Comparison of ENCODE assay signal across 8 cellular contexts in the genomic region with DNA sequence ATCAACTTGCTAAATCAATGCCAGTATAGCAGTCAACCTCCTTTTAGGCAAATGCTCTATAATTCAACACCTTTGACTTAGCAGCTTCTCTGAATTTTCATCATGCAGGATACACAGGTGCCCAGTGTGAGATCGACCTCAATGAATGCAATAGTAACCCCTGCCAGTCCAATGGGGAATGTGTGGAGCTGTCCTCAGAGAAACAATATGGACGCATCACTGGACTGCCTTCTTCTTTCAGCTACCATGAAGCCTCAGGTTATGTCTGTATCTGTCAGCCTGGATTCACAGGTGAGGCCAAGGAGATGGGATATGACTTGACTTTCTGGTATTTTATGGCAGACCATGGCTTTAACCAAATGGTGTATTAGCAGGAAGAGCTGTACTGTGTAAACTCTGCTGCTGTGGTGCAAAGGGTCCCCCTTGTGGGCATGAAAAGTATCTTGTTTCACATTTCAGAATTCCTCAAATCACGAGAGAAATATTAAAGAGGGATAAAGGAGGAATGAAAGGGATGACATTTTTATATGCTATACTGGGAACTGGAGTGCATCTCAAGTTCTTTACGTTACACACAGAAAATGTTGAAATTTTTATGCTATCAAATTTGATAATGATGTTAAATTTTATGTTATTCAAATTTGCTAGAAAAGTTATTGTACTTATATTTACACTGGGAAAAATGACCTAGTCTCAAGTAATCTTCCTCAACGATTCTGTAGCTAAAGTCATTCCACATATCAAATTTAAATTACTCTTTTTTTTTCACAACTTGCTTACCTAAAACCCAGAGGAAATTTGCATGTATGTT.
DNase-seq lines count a peak whose midpoint lies in the region; ATAC-seq, FAIRE-seq and TF ChIP-seq lines count a peak whose summit lies in the region.

No MANE protein-coding gene starts in this region.

- DNase-seq in DMS114 treated with DMSO at 0.1 percent for 48 hours (lab: John Stamatoyannopoulos, UW; ENCODE audit: unreplicated experiment): peak; percentile 22
- DNase-seq in NT2/D1 (ENCODE audit: low read depth, low spot score): peak; percentile 30
- DNase-seq in breast epithelium (ENCODE audit: low spot score in 2 of 2): no peak
- DNase-seq in kidney: no peak
- DNase-seq in type B pancreatic cell (ENCODE audit: extremely low spot score, unreplicated experiment): no peak

- intact Hi-C loops in breast epithelium (cut with DNase I; ENCODE audit: low total_unique reads) (no loop called here), kidney (cut with DNase I) (loop anchor here (10.0 kb wide), 1 partner anchor 172 kb away; no protein-coding TSS in a partner anchor)

- FAIRE-seq in kidney (lab: Jason Lieb, UNC): no peak

- H3K9me3 ChIP-seq in NT2/D1 (ENCODE audit: insufficient read depth, low read length) (peaks cover 9% of the 10 kb centered on the region; the same call in 1 of the 2 replicates), breast epithelium (no peaks in the 10 kb centered on the region), kidney (ENCODE audit: control insufficient read depth in 1 of 2, low read length in 2 of 2) (no peaks in the 10 kb centered on the region)

- no peak overlapping the region for H3K9ac ChIP-seq in NT2/D1 (ENCODE audit: insufficient read length, low read depth)
- no peak overlapping the region for H3K9ac ChIP-seq in kidney (ENCODE audit: low read length in 2 of 2)

- H3K36me3 ChIP-seq in NT2/D1 (ENCODE audit: insufficient read depth, insufficient read length, low read length) (no peaks in the 10 kb centered on the region), breast epithelium (no peaks in the 10 kb centered on the region), kidney (ENCODE audit: control insufficient read depth in 1 of 2, insufficient read depth in 2 of 2, low read length in 2 of 2) (no peaks in the 10 kb centered on the region)

- no peaks in the 10 kb centered on the region for H3K36me3 Mint-ChIP-seq in type B pancreatic cell

- H3K27me3 ChIP-seq in NT2/D1 (ENCODE audit: insufficient read depth, insufficient read length) (no peaks in the 10 kb centered on the region), breast epithelium (no peaks in the 10 kb centered on the region)

- peaks cover 1% of the 10 kb centered on the region for H3K4me1 Mint-ChIP-seq in type B pancreatic cell (ENCODE audit: unreplicated experiment)

- H3K27ac ChIP-seq in breast epithelium (no peak overlapping the region), kidney (ENCODE audit: low read depth in 2 of 2, low read length in 2 of 2) (no peak overlapping the region)

- ATAC-seq in GM19395 (IDR thresholded peaks at IDR 0.05; ENCODE audit: unreplicated experiment) (peak; percentile 85), HG03575 (IDR thresholded peaks at IDR 0.05; ENCODE audit: extremely low read depth, insufficient number of reproducible peaks, low FRiP score, unreplicated experiment) (peak; percentile 48), GM19324 (IDR thresholded peaks at IDR 0.05; ENCODE audit: low FRiP score, unreplicated experiment) (no peak)

- TF ChIP-seq CTCF in breast epithelium (IDR thresholded peaks at IDR 0.05) (peak in 2 of 3 donors; percentile 34 to 39), kidney (IDR thresholded peaks at IDR 0.05; ENCODE audit: borderline replicate concordance, extremely low read depth, insufficient read depth) (peak; percentile 43), type B pancreatic cell (conservative IDR thresholded peaks at IDR 0.05) (peak; percentile 88)

- no peak overlapping the region for H3K4me3 ChIP-seq in NT2/D1 (ENCODE audit: insufficient read length, low read depth)
- no peak overlapping the region for H3K4me3 ChIP-seq in breast epithelium
- no peak overlapping the region for H3K4me3 ChIP-seq in kidney (ENCODE audit: low read length in 2 of 2)

- no peaks in the 10 kb centered on the region for H3K27me3 Mint-ChIP-seq in type B pancreatic cell

- H3K4me1 ChIP-seq in NT2/D1 (ENCODE audit: insufficient read depth, insufficient read length) (no peaks in the 10 kb centered on the region), breast epithelium (no peaks in the 10 kb centered on the region), kidney (ENCODE audit: control insufficient read depth in 1 of 2, insufficient read depth in 1 of 2, low read depth in 1 of 2, low read length in 2 of 2) (no peaks in the 10 kb centered on the region)

- H3K4me3 Mint-ChIP-seq in type B pancreatic cell: no peak overlapping the region

- no peaks in the 10 kb centered on the region for H3K9me3 Mint-ChIP-seq in type B pancreatic cell

- no peak overlapping the region for H3K27ac Mint-ChIP-seq in type B pancreatic cell

- no peak for TF ChIP-seq POLR2A in breast epithelium (IDR thresholded peaks at IDR 0.05)

Comparison
In these comparisons a context has a peak if more than half of its experiments do, and no peak if none do; other contexts are left out.
1. DNase-seq: peak in DMS114 treated with DMSO at 0.1 percent for 48 hours (single experiment) and NT2/D1 (single experiment); none in breast epithelium (0 of 2), kidney (single experiment) and type B pancreatic cell (single experiment).
2. CTCF ChIP-seq: peak in every context shown above with its lines; median percentile 88 in type B pancreatic cell; 43 in kidney; 36 in breast epithelium.